In the genomic region with DNA sequence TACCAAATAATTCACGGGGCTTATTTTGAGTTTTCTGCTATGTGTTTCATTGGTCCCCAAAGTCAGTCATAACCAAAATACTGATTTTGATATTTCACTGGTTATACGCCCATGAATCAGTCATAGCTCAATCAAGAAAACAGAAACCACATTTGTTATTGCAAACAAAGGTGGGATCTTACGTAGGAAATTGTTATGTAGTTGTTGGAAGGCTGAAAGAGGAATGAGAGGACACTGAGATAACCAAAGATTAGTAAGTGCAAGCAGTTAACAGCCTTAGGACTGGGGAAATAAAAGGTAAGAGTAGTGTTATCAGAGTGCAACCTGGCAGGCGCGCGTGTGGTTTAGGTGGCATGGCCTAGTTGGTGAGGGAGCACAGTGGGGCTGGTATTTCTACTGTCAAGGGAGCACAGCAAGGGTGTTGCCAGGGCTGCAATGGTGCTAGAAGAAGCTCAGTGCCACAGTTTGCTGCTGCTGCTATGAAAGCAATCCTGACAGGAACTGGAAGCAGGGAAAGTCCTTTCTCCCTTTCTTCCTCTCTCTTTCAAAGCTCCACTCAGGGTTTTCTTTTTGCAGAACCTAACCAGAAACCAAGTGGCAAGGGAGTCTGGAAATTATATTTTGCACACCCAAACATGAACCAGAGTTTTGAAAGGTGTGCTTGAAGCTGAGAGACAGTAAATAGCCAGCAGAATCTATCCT, we compare ENCODE assay signal across 1 cellular context.
TF ChIP-seq lines count a peak whose summit lies in the region.

No MANE protein-coding gene starts in this region.

TF ChIP-seq in GM12878, 131 proteins besides CTCF, POLR2A, EP300 and RAD21:
- no peak for TF ChIP-seq SRF (IDR thresholded peaks at IDR 0.05; ENCODE audit: low read depth in 2 of 2, low read length in 2 of 2)
- TF ChIP-seq TBL1XR1 (IDR thresholded peaks at IDR 0.05; ENCODE audit: low read depth, low read length): no peak
- TF ChIP-seq, protein P1, sequence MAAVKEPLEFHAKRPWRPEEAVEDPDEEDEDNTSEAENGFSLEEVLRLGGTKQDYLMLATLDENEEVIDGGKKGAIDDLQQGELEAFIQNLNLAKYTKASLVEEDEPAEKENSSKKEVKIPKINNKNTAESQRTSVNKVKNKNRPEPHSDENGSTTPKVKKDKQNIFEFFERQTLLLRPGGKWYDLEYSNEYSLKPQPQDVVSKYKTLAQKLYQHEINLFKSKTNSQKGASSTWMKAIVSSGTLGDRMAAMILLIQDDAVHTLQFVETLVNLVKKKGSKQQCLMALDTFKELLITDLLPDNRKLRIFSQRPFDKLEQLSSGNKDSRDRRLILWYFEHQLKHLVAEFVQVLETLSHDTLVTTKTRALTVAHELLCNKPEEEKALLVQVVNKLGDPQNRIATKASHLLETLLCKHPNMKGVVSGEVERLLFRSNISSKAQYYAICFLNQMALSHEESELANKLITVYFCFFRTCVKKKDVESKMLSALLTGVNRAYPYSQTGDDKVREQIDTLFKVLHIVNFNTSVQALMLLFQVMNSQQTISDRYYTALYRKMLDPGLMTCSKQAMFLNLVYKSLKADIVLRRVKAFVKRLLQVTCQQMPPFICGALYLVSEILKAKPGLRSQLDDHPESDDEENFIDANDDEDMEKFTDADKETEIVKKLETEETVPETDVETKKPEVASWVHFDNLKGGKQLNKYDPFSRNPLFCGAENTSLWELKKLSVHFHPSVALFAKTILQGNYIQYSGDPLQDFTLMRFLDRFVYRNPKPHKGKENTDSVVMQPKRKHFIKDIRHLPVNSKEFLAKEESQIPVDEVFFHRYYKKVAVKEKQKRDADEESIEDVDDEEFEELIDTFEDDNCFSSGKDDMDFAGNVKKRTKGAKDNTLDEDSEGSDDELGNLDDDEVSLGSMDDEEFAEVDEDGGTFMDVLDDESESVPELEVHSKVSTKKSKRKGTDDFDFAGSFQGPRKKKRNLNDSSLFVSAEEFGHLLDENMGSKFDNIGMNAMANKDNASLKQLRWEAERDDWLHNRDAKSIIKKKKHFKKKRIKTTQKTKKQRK (IDR thresholded peaks at IDR 0.05; ENCODE audit: low read depth, low read length): no peak
- TF ChIP-seq STAT3 (IDR thresholded peaks at IDR 0.05; ENCODE audit: low read depth, low read length): no peak
- TF ChIP-seq, protein P2, sequence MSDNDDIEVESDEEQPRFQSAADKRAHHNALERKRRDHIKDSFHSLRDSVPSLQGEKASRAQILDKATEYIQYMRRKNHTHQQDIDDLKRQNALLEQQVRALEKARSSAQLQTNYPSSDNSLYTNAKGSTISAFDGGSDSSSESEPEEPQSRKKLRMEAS (IDR thresholded peaks at IDR 0.05; ENCODE audit: low read depth, low read length): no peak
- TF ChIP-seq KDM1A (IDR thresholded peaks at IDR 0.05; ENCODE audit: borderline replicate concordance): no peak
- TF ChIP-seq, protein P3, sequence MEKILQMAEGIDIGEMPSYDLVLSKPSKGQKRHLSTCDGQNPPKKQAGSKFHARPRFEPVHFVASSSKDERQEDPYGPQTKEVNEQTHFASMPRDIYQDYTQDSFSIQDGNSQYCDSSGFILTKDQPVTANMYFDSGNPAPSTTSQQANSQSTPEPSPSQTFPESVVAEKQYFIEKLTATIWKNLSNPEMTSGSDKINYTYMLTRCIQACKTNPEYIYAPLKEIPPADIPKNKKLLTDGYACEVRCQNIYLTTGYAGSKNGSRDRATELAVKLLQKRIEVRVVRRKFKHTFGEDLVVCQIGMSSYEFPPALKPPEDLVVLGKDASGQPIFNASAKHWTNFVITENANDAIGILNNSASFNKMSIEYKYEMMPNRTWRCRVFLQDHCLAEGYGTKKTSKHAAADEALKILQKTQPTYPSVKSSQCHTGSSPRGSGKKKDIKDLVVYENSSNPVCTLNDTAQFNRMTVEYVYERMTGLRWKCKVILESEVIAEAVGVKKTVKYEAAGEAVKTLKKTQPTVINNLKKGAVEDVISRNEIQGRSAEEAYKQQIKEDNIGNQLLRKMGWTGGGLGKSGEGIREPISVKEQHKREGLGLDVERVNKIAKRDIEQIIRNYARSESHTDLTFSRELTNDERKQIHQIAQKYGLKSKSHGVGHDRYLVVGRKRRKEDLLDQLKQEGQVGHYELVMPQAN (conservative IDR thresholded peaks at IDR 0.05): no peak
- TF ChIP-seq BMI1 (IDR thresholded peaks at IDR 0.05; ENCODE audit: borderline replicate concordance): no peak
- TF ChIP-seq NR2C1 (IDR thresholded peaks at IDR 0.05): no peak
- no peak for TF ChIP-seq CBX3 (IDR thresholded peaks at IDR 0.05; ENCODE audit: borderline replicate concordance, low read depth)
- no peak for TF ChIP-seq ZBTB33 (IDR thresholded peaks at IDR 0.05)
- TF ChIP-seq FOS (IDR thresholded peaks at IDR 0.05; ENCODE audit: borderline replicate concordance, extremely low read depth, insufficient read length): no peak
- TF ChIP-seq SUZ12 (IDR thresholded peaks at IDR 0.05; ENCODE audit: unreplicated experiment): no peak
- TF ChIP-seq ZNF592 (IDR thresholded peaks at IDR 0.05): no peak
- no peak for TF ChIP-seq ZBED1 (IDR thresholded peaks at IDR 0.05; ENCODE audit: borderline replicate concordance)
- TF ChIP-seq, protein P4, sequence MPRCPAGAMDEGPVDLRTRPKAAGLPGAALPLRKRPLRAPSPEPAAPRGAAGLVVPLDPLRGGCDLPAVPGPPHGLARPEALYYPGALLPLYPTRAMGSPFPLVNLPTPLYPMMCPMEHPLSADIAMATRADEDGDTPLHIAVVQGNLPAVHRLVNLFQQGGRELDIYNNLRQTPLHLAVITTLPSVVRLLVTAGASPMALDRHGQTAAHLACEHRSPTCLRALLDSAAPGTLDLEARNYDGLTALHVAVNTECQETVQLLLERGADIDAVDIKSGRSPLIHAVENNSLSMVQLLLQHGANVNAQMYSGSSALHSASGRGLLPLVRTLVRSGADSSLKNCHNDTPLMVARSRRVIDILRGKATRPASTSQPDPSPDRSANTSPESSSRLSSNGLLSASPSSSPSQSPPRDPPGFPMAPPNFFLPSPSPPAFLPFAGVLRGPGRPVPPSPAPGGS (IDR thresholded peaks at IDR 0.05; ENCODE audit: borderline replicate concordance, insufficient read depth, low read depth, low read length, poor library complexity, severe bottlenecking): no peak
- TF ChIP-seq TCF3 (IDR thresholded peaks at IDR 0.05; ENCODE audit: borderline replicate concordance, insufficient read depth, low read depth, low read length): no peak
- TF ChIP-seq, protein P5, sequence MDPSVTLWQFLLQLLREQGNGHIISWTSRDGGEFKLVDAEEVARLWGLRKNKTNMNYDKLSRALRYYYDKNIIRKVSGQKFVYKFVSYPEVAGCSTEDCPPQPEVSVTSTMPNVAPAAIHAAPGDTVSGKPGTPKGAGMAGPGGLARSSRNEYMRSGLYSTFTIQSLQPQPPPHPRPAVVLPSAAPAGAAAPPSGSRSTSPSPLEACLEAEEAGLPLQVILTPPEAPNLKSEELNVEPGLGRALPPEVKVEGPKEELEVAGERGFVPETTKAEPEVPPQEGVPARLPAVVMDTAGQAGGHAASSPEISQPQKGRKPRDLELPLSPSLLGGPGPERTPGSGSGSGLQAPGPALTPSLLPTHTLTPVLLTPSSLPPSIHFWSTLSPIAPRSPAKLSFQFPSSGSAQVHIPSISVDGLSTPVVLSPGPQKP (IDR thresholded peaks at IDR 0.05; ENCODE audit: low read depth, low read length): no peak
- TF ChIP-seq MTA2 (IDR thresholded peaks at IDR 0.05; ENCODE audit: low read depth): no peak
